In genomic region chr1:158028956-158029355, GRCh38 we compare ENCODE assay signal across 22 cellular contexts.
DNase-seq lines count a peak whose midpoint lies in the region; ATAC-seq and TF ChIP-seq lines count a peak whose summit lies in the region.
"Had no signal": no experiment of that assay in that cellular context is flagged by ENCODE, and none has a peak within 500 bp of the region (broad histone marks: within the 10 kb centered on the region; RNA-seq: fewer than 3 reads in every experiment).

No MANE protein-coding gene starts in this region.

- H3K4me3 ChIP-seq in astrocyte of the cerebellum (ENCODE audit: low read depth, low read length) = no peak overlapping the region
- H3K4me3 ChIP-seq: HAP-1, K562, SJSA1, tibial artery had no signal

- no peak for TF ChIP-seq CTCF in astrocyte of the cerebellum (IDR thresholded peaks at IDR 0.05; ENCODE audit: low read depth, low read length, missing control alignments)

- DNase-seq in ACHN (peak; percentile 48), LoVo (ENCODE audit: low spot score) (peak; percentile 31), astrocyte of the cerebellum (ENCODE audit: low read depth) (peak; percentile 86), iris pigment epithelial cell (ENCODE audit: low read depth) (peak; percentile 71), DMS53 treated with DMSO at 0.1 percent for 48 hours (lab: John Stamatoyannopoulos, UW; ENCODE audit: unreplicated experiment) (no peak), AG08395 (ENCODE audit: low spot score) (no peak)
- no peak for DNase-seq in activated effector memory CD4-positive, alpha-beta T cell treated with Interleukin-2 at 50 U/mL for 16 hours
- DNase-seq: activated CD4-positive, CD25-positive, alpha-beta regulatory T cell treated with anti-CD3 and anti-CD28 coated beads, Interleukin-2, amount 50 U/mL, for 72 hours; DMS53; effector memory CD8-positive, alpha-beta T cell; hippocampal formation; left colon; NCI-H2081; NCI-H510A treated with DMSO at 0.1 percent for 48 hours; retina; stimulated activated naive CD4-positive, alpha-beta T cell; T-helper 9 cell; tibial artery had no signal

- ATAC-seq in GM21723 (IDR thresholded peaks at IDR 0.05; ENCODE audit: unreplicated experiment) = no peak
- ATAC-seq: effector memory CD8-positive, alpha-beta T cell; K562; left colon had no signal

- in situ Hi-C loops in ACHN (cut with HindIII; ENCODE audit: low pct_ligation_motif_present, low pct_unique_long_range_greater_than_20kb, low sequenced_read_pairs) (no loop called here), astrocyte of the cerebellum (cut with HindIII; ENCODE audit: low sequenced_read_pairs) (no loop called here)

Comparison
In these comparisons a context has a peak if more than half of its experiments do, and no peak if none do; other contexts are left out.
1. DNase-seq: peak in ACHN (single experiment), LoVo (single experiment), astrocyte of the cerebellum (single experiment) and iris pigment epithelial cell (single experiment); none in activated effector memory CD4-positive, alpha-beta T cell treated with Interleukin-2 at 50 U/mL for 16 hours (single experiment), DMS53 treated with DMSO at 0.1 percent for 48 hours (single experiment) and AG08395 (single experiment).